Comparison of ENCODE assay signal across 8 cellular contexts in the genomic region with DNA sequence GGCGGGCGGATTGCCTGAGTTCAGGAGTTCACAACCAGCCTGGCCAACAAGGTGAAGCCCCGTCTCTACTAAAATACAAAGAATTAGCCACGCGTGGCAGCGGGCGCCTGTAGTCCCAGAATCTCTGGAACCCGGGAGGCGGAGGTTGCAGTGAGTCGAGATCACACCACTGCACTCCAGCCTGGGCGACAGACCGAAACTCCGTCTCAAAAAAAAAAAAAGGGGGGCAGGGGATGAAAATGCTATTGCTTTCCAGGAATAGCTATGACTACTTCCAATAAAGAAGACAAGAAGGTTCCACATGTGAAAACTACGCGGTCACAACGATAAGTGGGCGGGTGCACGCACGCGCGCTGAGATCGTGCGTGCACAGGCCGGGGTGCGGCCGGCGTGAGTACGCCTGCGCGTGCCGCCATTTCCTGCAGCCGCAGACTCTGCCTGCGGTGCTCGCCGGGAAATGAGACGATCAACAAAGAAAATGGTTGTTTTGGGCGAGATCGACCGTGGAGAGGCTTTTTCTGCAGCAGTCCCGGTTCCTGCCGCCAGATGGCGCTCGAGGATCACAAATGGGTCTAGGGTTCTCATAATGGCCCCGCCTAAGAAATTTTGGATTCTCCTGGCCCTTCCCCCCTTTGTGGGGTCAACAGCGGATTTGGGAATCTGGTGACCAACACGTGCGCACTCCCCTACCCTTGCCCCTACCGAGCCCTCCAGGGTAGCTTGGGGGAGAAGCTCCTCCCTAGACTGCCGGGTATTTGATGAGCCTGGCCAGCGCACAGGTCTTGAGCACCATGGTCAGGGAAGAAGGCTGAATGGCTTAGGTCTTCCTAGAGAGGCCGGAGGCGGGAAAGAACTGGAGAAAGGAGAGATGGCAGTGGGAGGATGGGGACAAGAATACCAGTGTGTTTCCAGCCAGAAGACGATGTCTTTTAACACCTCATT. TPM values are rescaled to one million over a fixed set of nuclear protein-coding genes. Genes with fewer than 3 reads are reported as not detected.
DNase-seq lines count a peak whose midpoint lies in the region; ATAC-seq and TF ChIP-seq lines count a peak whose summit lies in the region.

No MANE protein-coding gene starts in this region.

- H3K4me3 ChIP-seq in adrenal gland (peak overlapping the region in 2 of 4 donors; percentile 28 to 34), heart right ventricle (peak overlapping the region in 9 of 10 donors; percentile 7 to 47 (median 39)), upper lobe of right lung (peak overlapping the region; percentile 36)

- WGBS in adrenal gland, 4 donors, result 23 to 50% (median 30%) methylated on average over 31 to 53 of the region's 53 CpGs
- WGBS in heart right ventricle, 2 donors, result 24 to 25% methylated on average over 50 to 53 of the region's 53 CpGs

- no peaks in the 10 kb centered on the region for H3K36me3 ChIP-seq in adrenal gland (replicated peaks in 1 of 2)
- H3K36me3 ChIP-seq in heart right ventricle, result no peaks in the 10 kb centered on the region
- H3K36me3 ChIP-seq in upper lobe of right lung, result no peaks in the 10 kb centered on the region

- H3K4me1 ChIP-seq in adrenal gland (replicated peaks in 1 of 2) (no peaks in the 10 kb centered on the region), heart right ventricle (peaks cover 0 to 9% (median 0%) of the 10 kb centered on the region in 9 donors), upper lobe of right lung (no peaks in the 10 kb centered on the region)

- H3K9me3 ChIP-seq in adrenal gland (replicated peaks in 1 of 3) (no peaks in the 10 kb centered on the region), heart right ventricle (no peaks in the 10 kb centered on the region), upper lobe of right lung (no peaks in the 10 kb centered on the region)

- peak; percentile 90 for TF ChIP-seq CTCF in GM12873 (IDR thresholded peaks at IDR 0.05; ENCODE audit: insufficient read depth, low read depth, low read length, missing control alignments)
- peak; percentile 85 to 96 (median 92) for TF ChIP-seq CTCF in adrenal gland (IDR thresholded peaks at IDR 0.05)
- TF ChIP-seq CTCF in heart right ventricle (IDR thresholded peaks at IDR 0.05), result peak; percentile 65 to 95 (median 83)
- peak; percentile 78 for TF ChIP-seq CTCF in upper lobe of right lung (IDR thresholded peaks at IDR 0.05)

- H3K27ac ChIP-seq in adrenal gland, result peak overlapping the region in 4 of 5 donors; percentile 10 to 74 (median 37)
- H3K27ac ChIP-seq in heart right ventricle, result peak overlapping the region in 8 of 10 donors; percentile 35 to 77 (median 62)
- peak overlapping the region; percentile 58 for H3K27ac ChIP-seq in upper lobe of right lung

- H3K27me3 ChIP-seq in adrenal gland (no peaks in the 10 kb centered on the region), heart right ventricle (peaks cover 0 to 18% (median 0%) of the 10 kb centered on the region in 7 donors), upper lobe of right lung (no peaks in the 10 kb centered on the region)

- ATAC-seq in HG02763 (IDR thresholded peaks at IDR 0.05; ENCODE audit: unreplicated experiment) (peak; percentile 83), heart right ventricle (peak; percentile 94 to 99 (median 99)), upper lobe of right lung (peak; percentile 99)

- intact Hi-C loops in adrenal gland (cut with DNase I), result no loop called here
- intact Hi-C loops in heart right ventricle (cut with DNase I), result loop anchor here in 2 of 10 donors (5.0 to 10.0 kb wide), 3 partner anchors 516 to 706 kb away; a partner anchor contains a TSS
- intact Hi-C loops in posterior vena cava (cut with DNase I), result loop anchor here in 1 of 2 donors (10.0 kb wide), 1 partner anchor 996 kb away; no protein-coding TSS in a partner anchor
- intact Hi-C loops in upper lobe of right lung (cut with DNase I), result no loop called here

- TF ChIP-seq POLR2A in adrenal gland (IDR thresholded peaks at IDR 0.05), result peak in 1 of 2 donors; percentile 31

- DNase-seq in NCI-H1417 treated with DMSO at 0.1 percent for 48 hours (lab: John Stamatoyannopoulos, UW) (peak; percentile 52), SW480 (ENCODE audit: low spot score) (peak; percentile 79), adrenal gland (peak; percentile 85 to 95 (median 89)), heart right ventricle (peak; percentile 86 to 87), posterior vena cava (ENCODE audit: low spot score) (peak; percentile 96), upper lobe of right lung (peak; percentile 90)

RNA-seq across cellular contexts. Expression of a gene that starts 35.1 kb away (rescaled TPM):
- total RNA-seq in adrenal gland (not detected), heart right ventricle (not detected), posterior vena cava (not detected), upper lobe of right lung (not detected)
- polyA plus RNA-seq in adrenal gland (under 1 TPM in 2 of 3 donors, not detected in 1; 0.07 to 0.16 TPM), heart right ventricle (not detected)
